30 cellular contexts compared by ENCODE assay signal in the genomic region with DNA sequence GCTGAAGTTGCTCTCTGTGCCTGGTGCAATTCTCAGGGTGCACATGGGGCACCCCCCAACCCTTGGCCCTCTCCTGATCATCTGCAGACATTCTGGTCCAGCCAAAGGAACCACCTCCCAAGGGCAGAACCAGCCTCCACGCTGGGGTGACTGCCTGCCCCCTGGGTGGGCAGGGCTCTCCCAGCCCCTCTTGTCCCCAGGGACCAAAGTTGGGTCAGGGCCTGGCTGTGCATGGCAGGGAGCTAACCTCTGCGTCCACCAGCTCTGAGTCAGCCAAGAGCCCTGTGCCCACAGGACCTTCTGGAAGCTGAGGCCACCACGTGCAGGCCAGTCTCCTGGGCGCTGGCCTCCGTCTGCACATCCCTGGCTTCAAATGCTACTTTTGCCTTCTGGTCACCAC.
"Had no signal": no experiment of that assay in that cellular context is flagged by ENCODE, and none has a peak within 500 bp of the region (broad histone marks: within the 10 kb centered on the region; RNA-seq: fewer than 3 reads in every experiment).

No MANE protein-coding gene starts in this region.

- H3K27ac Mint-ChIP-seq: activated CD4-positive, alpha-beta memory T cell treated with anti-CD3 and anti-CD28 coated beads for 36 hours; activated naive CD4-positive, alpha-beta T cell treated with anti-CD3 and anti-CD28 coated beads, Interleukin-2, amount 10 ng/mL, durations not matched to agents 7 days and 5 days; activated naive CD8-positive, alpha-beta T cell; activated T-helper 1 cell treated with anti-CD3 and anti-CD28 coated beads, Interleukin-12 subunit alpha, Interleukin-12 subunit beta, Interleukin-2, Interleukin-4 antibody, amounts not matched to agents 30 ng/mL and 10 ng/mL and 1 ng/mL, durations not matched to agents 14 hours and 24 hours and 36 hours; T-cell had no signal

- H3K4me3 ChIP-seq: ascending aorta, breast epithelium, K562, Peyer's patch had no signal

- DNase-seq: activated CD4-positive, alpha-beta memory T cell treated with anti-CD3 and anti-CD28 coated beads for 36 hours; activated CD4-positive, alpha-beta T cell treated with anti-CD3 and anti-CD28 coated beads for 4 hours; activated CD4-positive, alpha-beta T cell treated with anti-CD3 and anti-CD28 coated beads, Interleukin-2, amount 50 U/mL, for 1 hour; activated CD4-positive, CD25-positive, alpha-beta regulatory T cell treated with anti-CD3 and anti-CD28 coated beads, Interleukin-2, amount 50 U/mL, for 72 hours; activated CD8-positive, alpha-beta memory T cell treated with anti-CD3 and anti-CD28 coated beads, Interleukin-2, amount 50 U/mL, for 4 hours; activated effector memory CD4-positive, alpha-beta T cell treated with Interleukin-2 at 50 U/mL for 16 hours; activated naive CD4-positive, alpha-beta T cell treated with anti-CD3 and anti-CD28 coated beads, Interleukin-2, amount 10 ng/mL, durations not matched to agents 7 days and 5 days; activated T-cell treated with anti-CD3 and anti-CD28 coated beads for 4 hours; activated T-cell treated with anti-CD3 and anti-CD28 coated beads, Interleukin-2, amount 50 U/mL, for 4 hours; amygdala; Karpas-422; NCI-H1092; NCI-H1436 treated with DMSO at 0.1 percent for 48 hours; NCI-H1694 treated with DMSO at 0.1 percent for 48 hours; NCI-H2029; NCI-H345; NCI-H524 treated with DMSO at 0.1 percent for 48 hours; PC-3; Peyer's patch; RPMI8226; SIG-M5; T-cell; T1000 had no signal

- H3K36me3 ChIP-seq: ascending aorta, breast epithelium, Peyer's patch had no signal

- H3K4me3 Mint-ChIP-seq: activated CD4-positive, alpha-beta memory T cell treated with anti-CD3 and anti-CD28 coated beads for 36 hours; activated naive CD4-positive, alpha-beta T cell treated with anti-CD3 and anti-CD28 coated beads, Interleukin-2, amount 10 ng/mL, durations not matched to agents 7 days and 5 days; activated naive CD8-positive, alpha-beta T cell; activated T-cell treated with anti-CD3 and anti-CD28 coated beads, Interleukin-2, amount 50 U/mL, for 4 hours; activated T-helper 1 cell treated with anti-CD3 and anti-CD28 coated beads, Interleukin-12 subunit alpha, Interleukin-12 subunit beta, Interleukin-2, Interleukin-4 antibody, amounts not matched to agents 30 ng/mL and 10 ng/mL and 1 ng/mL, durations not matched to agents 14 hours and 24 hours and 36 hours; T-cell had no signal

- H3K27me3 ChIP-seq: ascending aorta, breast epithelium, Peyer's patch had no signal

- H3K9me3 ChIP-seq: ascending aorta, breast epithelium, Peyer's patch had no signal

- H3K36me3 Mint-ChIP-seq: activated CD4-positive, alpha-beta memory T cell treated with anti-CD3 and anti-CD28 coated beads for 36 hours; activated naive CD4-positive, alpha-beta T cell treated with anti-CD3 and anti-CD28 coated beads, Interleukin-2, amount 10 ng/mL, durations not matched to agents 7 days and 5 days; activated naive CD8-positive, alpha-beta T cell; T-cell had no signal

- H3K4me1 ChIP-seq: ascending aorta had no signal

- ATAC-seq: activated T-cell treated with anti-CD3 and anti-CD28 coated beads, Interleukin-2, amount 50 U/mL, for 4 hours; K562; PC-3; Right ventricle myocardium inferior; SK-N-SH treated with all-trans-retinoic acid at 6 μM for 48 hours had no signal

- H3K27ac ChIP-seq: ascending aorta, breast epithelium, Peyer's patch had no signal

- H3K9me3 Mint-ChIP-seq: activated CD4-positive, alpha-beta memory T cell treated with anti-CD3 and anti-CD28 coated beads for 36 hours; activated naive CD4-positive, alpha-beta T cell treated with anti-CD3 and anti-CD28 coated beads, Interleukin-2, amount 10 ng/mL, durations not matched to agents 7 days and 5 days; activated T-cell treated with anti-CD3 and anti-CD28 coated beads, Interleukin-2, amount 50 U/mL, for 4 hours; activated T-helper 1 cell treated with anti-CD3 and anti-CD28 coated beads, Interleukin-12 subunit alpha, Interleukin-12 subunit beta, Interleukin-2, Interleukin-4 antibody, amounts not matched to agents 30 ng/mL and 10 ng/mL and 1 ng/mL, durations not matched to agents 14 hours and 24 hours and 36 hours; T-cell had no signal
